ENCODE assay signal across 17 cellular contexts in genomic region chr5:168244838-168245555, GRCh38. TPM values are rescaled to one million over a fixed set of nuclear protein-coding genes. Genes with fewer than 3 reads are reported as not detected.
"Had no signal": no experiment of that assay in that cellular context is flagged by ENCODE, and none has a peak within 500 bp of the region (broad histone marks: within the 10 kb centered on the region; RNA-seq: fewer than 3 reads in every experiment).

No MANE protein-coding gene starts in this region.

- FAIRE-seq: endometrium had no signal

- DNase-seq: activated CD4-positive, alpha-beta memory T cell treated with anti-CD3 and anti-CD28 coated beads for 36 hours; activated CD4-positive, alpha-beta T cell treated with anti-CD3 and anti-CD28 coated beads for 48 hours; activated CD4-positive, CD25-positive, alpha-beta regulatory T cell; activated effector memory CD4-positive, alpha-beta T cell treated with anti-CD3 and anti-CD28 coated beads, Interleukin-2, amount 50 U/mL, for 16 hours; activated naive CD4-positive, alpha-beta T cell treated with anti-CD3 and anti-CD28 coated beads, Interleukin-2, amount 10 ng/mL, durations not matched to agents 7 days and 5 days; cortex of kidney; foreskin melanocyte; left lung; naive B cell; spleen; stimulated activated CD4-positive, alpha-beta T cell treated with anti-CD3 and anti-CD28 coated beads, Interleukin-4, amount 100 ng/mL, for 1 hour; stimulated activated naive CD4-positive, alpha-beta T cell treated with Interleukin-2 at 50 U/mL for 16 hours; T1000; upper lobe of right lung had no signal

- ATAC-seq: left lung, upper lobe of right lung had no signal

- H3K4me3 ChIP-seq: left lung, lung, spleen, upper lobe of right lung had no signal

- H3K27ac ChIP-seq: left lung, spleen, upper lobe of right lung had no signal

- H3K9me3 ChIP-seq: left lung, upper lobe of right lung had no signal

- H3K4me1 ChIP-seq: left lung, spleen, upper lobe of right lung had no signal

- H3K36me3 ChIP-seq: left lung, spleen, upper lobe of right lung had no signal

- H3K27me3 ChIP-seq: left lung, upper lobe of right lung had no signal

RNA-seq across cellular contexts. Expression of gene WWC1, which starts 46.4 kb away (rescaled TPM):
- total RNA-seq: T-helper 1 cell treated with Interleukin-12 subunit alpha and Interleukin-12 subunit beta and Interleukin-4 antibody, amounts not matched to agents 30 ng/mL and 1 ng/mL, for 36 hours had no signal
